In the genomic region with DNA sequence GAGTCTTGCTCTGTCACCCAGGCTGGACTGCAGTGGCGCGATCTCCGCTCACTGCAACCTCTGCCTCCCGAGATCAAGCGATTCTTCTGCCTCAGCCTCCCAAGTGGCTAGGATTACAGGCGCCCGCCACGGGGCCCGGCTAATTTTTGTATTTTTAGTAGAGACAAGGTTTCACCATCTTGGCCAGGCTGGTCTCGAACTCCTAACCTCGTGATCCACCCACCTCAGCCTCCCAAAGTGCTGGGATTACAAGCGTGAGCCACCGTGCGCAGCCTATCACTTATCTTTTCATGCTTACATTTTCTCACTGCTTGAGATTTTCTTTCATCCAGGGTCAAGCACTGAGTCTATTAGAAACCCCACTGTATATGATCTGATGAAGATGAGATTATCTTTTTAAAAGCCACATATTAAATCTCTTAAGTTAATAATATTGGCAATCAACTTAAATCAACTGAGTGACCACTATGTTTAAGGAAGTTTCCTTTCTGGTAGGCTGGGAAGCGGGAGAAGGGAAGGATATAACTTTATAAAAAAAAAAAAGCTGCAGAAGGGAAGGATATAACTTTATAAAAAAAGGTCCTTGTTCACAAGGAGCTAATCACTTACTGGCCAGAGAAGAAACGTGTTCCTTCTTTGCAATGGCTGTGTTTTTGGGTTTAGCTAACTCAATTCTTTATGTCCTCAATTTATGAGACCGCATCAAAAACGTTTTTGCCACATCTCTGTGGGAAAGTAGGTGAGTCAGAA, we compare ENCODE assay signal across 8 cellular contexts. TPM values are rescaled to one million over a fixed set of nuclear protein-coding genes. Genes with fewer than 3 reads are reported as not detected.
DNase-seq lines count a peak whose midpoint lies in the region; ATAC-seq, FAIRE-seq and TF ChIP-seq lines count a peak whose summit lies in the region.

No MANE protein-coding gene starts in this region.

- CTCF ChIA-PET in activated CD8-positive, alpha-beta memory T cell treated with anti-CD3 and anti-CD28 coated beads, Interleukin-2, amount 10 ng/mL, durations not matched to agents 7 days and 5 days (lab: Charles Lee): interaction anchor here (1.3 to 3.3 kb wide), 10 partner anchors 10 to 448 kb away, joined by 3 to 26 read pairs (median 6); a partner anchor contains a TSS
- CTCF ChIA-PET in activated CD4-positive, alpha-beta memory T cell treated with anti-CD3 and anti-CD28 coated beads, Interleukin-2, amount 10 ng/mL, durations not matched to agents 7 days and 5 days (lab: Charles Lee): interaction anchor here (1.1 to 3.1 kb wide), 8 partner anchors 10 to 447 kb away, joined by 3 to 30 read pairs (median 8); a partner anchor contains a TSS

- H2AFZ ChIP-seq in keratinocyte (ENCODE audit: control insufficient read depth, low read length): no peak overlapping the region

- FAIRE-seq in keratinocyte (lab: Jason Lieb, UNC): no peak

- intact Hi-C loops in tibial artery (cut with DNase I; ENCODE audit: low total_unique reads): loop anchor here (5.0 kb wide), 1 partner anchor 59 kb away; a partner anchor contains a TSS

- H3K27ac Mint-ChIP-seq in activated CD8-positive, alpha-beta memory T cell treated with anti-CD3 and anti-CD28 coated beads, Interleukin-2, amount 10 ng/mL, durations not matched to agents 7 days and 5 days: peak overlapping the region; percentile 100
- peak overlapping the region; percentile 100 for H3K27ac Mint-ChIP-seq in activated CD4-positive, alpha-beta memory T cell treated with anti-CD3 and anti-CD28 coated beads, Interleukin-2, amount 10 ng/mL, durations not matched to agents 7 days and 5 days

- H3K4me3 ChIP-seq in keratinocyte (ENCODE audit: control insufficient read depth in 2 of 3, extremely low read depth in 1 of 3, insufficient read depth in 2 of 3, low read depth in 1 of 3, low read length in 3 of 3): no peak overlapping the region
- peak overlapping the region; percentile 74 to 98 for H3K4me3 ChIP-seq in tibial artery

- no peaks in the 10 kb centered on the region for H3K27me3 Mint-ChIP-seq in activated CD8-positive, alpha-beta memory T cell treated with anti-CD3 and anti-CD28 coated beads, Interleukin-2, amount 10 ng/mL, durations not matched to agents 7 days and 5 days
- H3K27me3 Mint-ChIP-seq in activated CD4-positive, alpha-beta memory T cell treated with anti-CD3 and anti-CD28 coated beads, Interleukin-2, amount 10 ng/mL, durations not matched to agents 7 days and 5 days: no peaks in the 10 kb centered on the region

- no peak for ATAC-seq in activated CD8-positive, alpha-beta memory T cell treated with anti-CD3 and anti-CD28 coated beads, Interleukin-2, amount 10 ng/mL, durations not matched to agents 7 days and 5 days
- ATAC-seq in HG02610 (IDR thresholded peaks at IDR 0.05; ENCODE audit: unreplicated experiment): no peak

- no peak for TF ChIP-seq CTCF in keratinocyte (optimal IDR thresholded peaks at IDR 0.05 in 1 of 3, IDR thresholded peaks at IDR 0.05 in 1 of 3, conservative IDR thresholded peaks at IDR 0.05 in 1 of 3; ENCODE audit: extremely low read depth in 1 of 3, insufficient read depth in 2 of 3, low read length in 3 of 3)
- TF ChIP-seq CTCF in tibial artery (IDR thresholded peaks at IDR 0.05): no peak

- no peaks in the 10 kb centered on the region for H4K20me1 ChIP-seq in keratinocyte (ENCODE audit: control insufficient read depth, extremely low read depth, insufficient read depth, low read length)

- H3K9me1 ChIP-seq in keratinocyte (ENCODE audit: control insufficient read depth, extremely low read depth, insufficient read depth, low read length): no peaks in the 10 kb centered on the region

- DNase-seq in activated CD8-positive, alpha-beta memory T cell treated with anti-CD3 and anti-CD28 coated beads, Interleukin-2, amount 10 ng/mL, durations not matched to agents 7 days and 5 days: no peak
- DNase-seq in activated CD8-positive, alpha-beta memory T cell treated with anti-CD3 and anti-CD28 coated beads, Interleukin-2, amount 50 U/mL, for 48 hours: no peak
- no peak for DNase-seq in activated CD4-positive, alpha-beta memory T cell treated with anti-CD3 and anti-CD28 coated beads, Interleukin-2, amount 10 ng/mL, durations not matched to agents 7 days and 5 days
- DNase-seq in keratinocyte (ENCODE audit: low read depth, low spot score): no peak
- DNase-seq in tibial artery: no peak
- no peak for DNase-seq in NCI-H187 (lab: John Stamatoyannopoulos, UW)
- no peak for DNase-seq in OCI-M1 (lab: John Stamatoyannopoulos, UW)

- peak overlapping the region; percentile 99 for H3K9ac ChIP-seq in keratinocyte (ENCODE audit: control insufficient read depth, extremely low read depth, insufficient read depth, low read length)

- H3K9me3 ChIP-seq in keratinocyte (ENCODE audit: control insufficient read depth, low read depth, low read length): no peaks in the 10 kb centered on the region
- H3K9me3 ChIP-seq in tibial artery: no peaks in the 10 kb centered on the region

- POLR2A ChIA-PET in activated CD4-positive, alpha-beta memory T cell treated with anti-CD3 and anti-CD28 coated beads, Interleukin-2, amount 10 ng/mL, durations not matched to agents 7 days and 5 days (lab: Charles Lee): interaction anchor here (0.7 to 3.3 kb wide), 23 partner anchors 8 to 687 kb away, joined by 3 to 80 read pairs (median 11); a partner anchor contains a TSS

- H3K4me1 Mint-ChIP-seq in activated CD8-positive, alpha-beta memory T cell treated with anti-CD3 and anti-CD28 coated beads, Interleukin-2, amount 10 ng/mL, durations not matched to agents 7 days and 5 days: peaks cover 33% of the 10 kb centered on the region
- peaks cover 47% of the 10 kb centered on the region for H3K4me1 Mint-ChIP-seq in activated CD4-positive, alpha-beta memory T cell treated with anti-CD3 and anti-CD28 coated beads, Interleukin-2, amount 10 ng/mL, durations not matched to agents 7 days and 5 days

- peaks cover 28% of the 10 kb centered on the region for H3K79me2 ChIP-seq in keratinocyte (ENCODE audit: control insufficient read depth, insufficient read depth, low read length)

- H3K36me3 Mint-ChIP-seq in activated CD8-positive, alpha-beta memory T cell treated with anti-CD3 and anti-CD28 coated beads, Interleukin-2, amount 10 ng/mL, durations not matched to agents 7 days and 5 days: peaks cover 30% of the 10 kb centered on the region
- H3K36me3 Mint-ChIP-seq in activated CD4-positive, alpha-beta memory T cell treated with anti-CD3 and anti-CD28 coated beads, Interleukin-2, amount 10 ng/mL, durations not matched to agents 7 days and 5 days (ENCODE audit: low read depth): peaks cover 34% of the 10 kb centered on the region

- no peaks in the 10 kb centered on the region for H3K27me3 ChIP-seq in keratinocyte (ENCODE audit: control insufficient read depth, extremely low read depth, insufficient read depth, low read length)
- H3K27me3 ChIP-seq in tibial artery: no peaks in the 10 kb centered on the region

- peak overlapping the region; percentile 66 for H3K4me2 ChIP-seq in keratinocyte (ENCODE audit: control insufficient read depth, extremely low read depth, insufficient read depth, low read depth, low read length)

- dilution Hi-C loops in keratinocyte (cut with MboI; ENCODE audit: extremely low pct_ligation_motif_present, low sequenced_read_pairs): no loop called here

- no peaks in the 10 kb centered on the region for H3K9me3 Mint-ChIP-seq in activated CD8-positive, alpha-beta memory T cell treated with anti-CD3 and anti-CD28 coated beads, Interleukin-2, amount 10 ng/mL, durations not matched to agents 7 days and 5 days (ENCODE audit: low read depth)
- no peaks in the 10 kb centered on the region for H3K9me3 Mint-ChIP-seq in activated CD4-positive, alpha-beta memory T cell treated with anti-CD3 and anti-CD28 coated beads, Interleukin-2, amount 10 ng/mL, durations not matched to agents 7 days and 5 days

- H3K4me1 ChIP-seq in keratinocyte (ENCODE audit: control insufficient read depth, extremely low read depth, insufficient read depth, low read length) (peaks cover 11% of the 10 kb centered on the region), tibial artery (peaks cover 0 to 29% (median 11%) of the 10 kb centered on the region in 4 donors)

- peak overlapping the region; percentile 99 for H3K4me3 Mint-ChIP-seq in activated CD8-positive, alpha-beta memory T cell treated with anti-CD3 and anti-CD28 coated beads, Interleukin-2, amount 10 ng/mL, durations not matched to agents 7 days and 5 days
- H3K4me3 Mint-ChIP-seq in activated CD4-positive, alpha-beta memory T cell treated with anti-CD3 and anti-CD28 coated beads, Interleukin-2, amount 10 ng/mL, durations not matched to agents 7 days and 5 days: peak overlapping the region; percentile 98

- H3K27ac ChIP-seq in keratinocyte (ENCODE audit: control insufficient read depth, insufficient read depth, low read length): no peak overlapping the region
- H3K27ac ChIP-seq in tibial artery: peak overlapping the region; percentile 95 to 100

- peaks cover 0 to 3% of the 10 kb centered on the region in 2 experiments for H3K36me3 ChIP-seq in keratinocyte (ENCODE audit: control insufficient read depth in 2 of 2, extremely low read depth in 1 of 2, insufficient read depth in 2 of 2, low read length in 2 of 2)
- H3K36me3 ChIP-seq in tibial artery: peaks cover 14 to 17% (median 17%) of the 10 kb centered on the region in 3 donors

RNA-seq across cellular contexts. Expression of a gene that starts 1.3 kb away (rescaled TPM):
- total RNA-seq in activated CD8-positive, alpha-beta memory T cell treated with anti-CD3 and anti-CD28 coated beads, Interleukin-2, amount 10 ng/mL, durations not matched to agents 7 days and 5 days: 100 to 1,000 TPM; 235 to 253 TPM
- total RNA-seq in activated CD4-positive, alpha-beta memory T cell treated with anti-CD3 and anti-CD28 coated beads, Interleukin-2, amount 10 ng/mL, durations not matched to agents 7 days and 5 days: 100 to 1,000 TPM; 194 to 201 TPM
- polyA plus RNA-seq in keratinocyte: 24.0 to 55.0 TPM (median 28.0 TPM) in 3 replicates
- 578 TPM for polyA plus RNA-seq in keratinocyte (2011; ENCODE audit: low read depth)
- 30.8 and 56.6 TPM in 2 replicates for polyA plus RNA-seq in keratinocyte (2011; cell fraction: cytosol; rRNA removed)
- polyA plus RNA-seq in keratinocyte (2011; cell fraction: nucleus; rRNA removed): 118 and 137 TPM in 2 replicates
- 39.7 and 102 TPM in 2 replicates for polyA plus RNA-seq in keratinocyte (2012; ENCODE audit: low replicate concordance)
- polyA minus RNA-seq in keratinocyte: 54.4 to 192 TPM (median 91.3 TPM) in 3 replicates
- polyA minus RNA-seq in keratinocyte (2011; cell fraction: cytosol; rRNA and poly(A)+ RNA removed): 77.7 TPM
- 115 and 224 TPM in 2 replicates for polyA minus RNA-seq in keratinocyte (2011; cell fraction: nucleus; rRNA and poly(A)+ RNA removed)

Comparison
In these comparisons a context has a peak if more than half of its experiments do, and no peak if none do; other contexts are left out.
1. H3K4me3 ChIP-seq: peak in tibial artery (2 of 2); none in keratinocyte (0 of 3).